ENCODE assay signal across 1 cellular context in the genomic region with DNA sequence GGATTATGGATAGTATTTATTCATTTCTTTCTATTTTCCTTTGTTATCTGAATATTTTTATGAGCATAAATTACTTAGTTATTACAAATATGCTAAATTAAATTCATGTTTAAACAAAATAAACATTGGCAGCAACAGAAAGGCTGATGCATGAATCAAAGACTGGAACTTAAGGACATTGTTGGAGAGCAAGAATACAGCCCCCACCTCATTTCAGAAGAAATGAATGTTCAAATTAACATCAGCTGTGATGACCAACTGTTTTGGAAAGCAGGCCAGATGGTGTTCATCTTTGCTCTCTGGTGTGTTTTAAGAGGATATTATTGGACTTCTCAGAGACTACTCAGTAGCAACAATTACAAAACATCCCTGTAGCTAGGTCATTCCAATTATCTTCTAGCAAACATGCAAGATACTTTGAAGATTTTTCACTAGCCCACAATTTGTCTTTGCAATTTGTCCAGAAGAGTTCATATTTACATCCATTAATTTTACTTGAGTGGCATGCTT.
TF ChIP-seq lines count a peak whose summit lies in the region.

No MANE protein-coding gene starts in this region.

TF ChIP-seq in SK-N-SH treated with all-trans-retinoic acid at 6 μM for 48 hours, 23 proteins besides CTCF, POLR2A, EP300 and RAD21 (continued from another document):
- TF ChIP-seq SNAI2 (CRISPR knock-in tag; IDR thresholded peaks at IDR 0.05) (no peak), ZFP30 (CRISPR knock-in tag; IDR thresholded peaks at IDR 0.05) (no peak), GLIS3 (CRISPR knock-in tag; IDR thresholded peaks at IDR 0.05) (no peak), ISL1 (CRISPR knock-in tag; IDR thresholded peaks at IDR 0.05) (no peak), ZNF8 (CRISPR knock-in tag; IDR thresholded peaks at IDR 0.05) (no peak), CSDC2 (CRISPR knock-in tag; IDR thresholded peaks at IDR 0.05) (no peak), ZNF565 (CRISPR knock-in tag; conservative IDR thresholded peaks at IDR 0.05; ENCODE audit: low read depth) (no peak)
- TF ChIP-seq, protein P1, sequence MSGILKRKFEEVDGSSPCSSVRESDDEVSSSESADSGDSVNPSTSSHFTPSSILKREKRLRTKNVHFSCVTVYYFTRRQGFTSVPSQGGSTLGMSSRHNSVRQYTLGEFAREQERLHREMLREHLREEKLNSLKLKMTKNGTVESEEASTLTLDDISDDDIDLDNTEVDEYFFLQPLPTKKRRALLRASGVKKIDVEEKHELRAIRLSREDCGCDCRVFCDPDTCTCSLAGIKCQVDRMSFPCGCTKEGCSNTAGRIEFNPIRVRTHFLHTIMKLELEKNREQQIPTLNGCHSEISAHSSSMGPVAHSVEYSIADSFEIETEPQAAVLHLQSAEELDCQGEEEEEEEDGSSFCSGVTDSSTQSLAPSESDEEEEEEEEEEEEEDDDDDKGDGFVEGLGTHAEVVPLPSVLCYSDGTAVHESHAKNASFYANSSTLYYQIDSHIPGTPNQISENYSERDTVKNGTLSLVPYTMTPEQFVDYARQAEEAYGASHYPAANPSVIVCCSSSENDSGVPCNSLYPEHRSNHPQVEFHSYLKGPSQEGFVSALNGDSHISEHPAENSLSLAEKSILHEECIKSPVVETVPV (CRISPR knock-in tag; IDR thresholded peaks at IDR 0.05) = no peak
- TF ChIP-seq, protein P2, sequence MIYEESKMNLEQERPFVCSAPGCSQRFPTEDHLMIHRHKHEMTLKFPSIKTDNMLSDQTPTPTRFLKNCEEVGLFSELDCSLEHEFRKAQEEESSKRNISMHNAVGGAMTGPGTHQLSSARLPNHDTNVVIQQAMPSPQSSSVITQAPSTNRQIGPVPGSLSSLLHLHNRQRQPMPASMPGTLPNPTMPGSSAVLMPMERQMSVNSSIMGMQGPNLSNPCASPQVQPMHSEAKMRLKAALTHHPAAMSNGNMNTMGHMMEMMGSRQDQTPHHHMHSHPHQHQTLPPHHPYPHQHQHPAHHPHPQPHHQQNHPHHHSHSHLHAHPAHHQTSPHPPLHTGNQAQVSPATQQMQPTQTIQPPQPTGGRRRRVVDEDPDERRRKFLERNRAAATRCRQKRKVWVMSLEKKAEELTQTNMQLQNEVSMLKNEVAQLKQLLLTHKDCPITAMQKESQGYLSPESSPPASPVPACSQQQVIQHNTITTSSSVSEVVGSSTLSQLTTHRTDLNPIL (CRISPR knock-in tag; IDR thresholded peaks at IDR 0.05; ENCODE audit: low read depth) = no peak
